Comparison of ENCODE assay signal across 18 cellular contexts in the genomic region with DNA sequence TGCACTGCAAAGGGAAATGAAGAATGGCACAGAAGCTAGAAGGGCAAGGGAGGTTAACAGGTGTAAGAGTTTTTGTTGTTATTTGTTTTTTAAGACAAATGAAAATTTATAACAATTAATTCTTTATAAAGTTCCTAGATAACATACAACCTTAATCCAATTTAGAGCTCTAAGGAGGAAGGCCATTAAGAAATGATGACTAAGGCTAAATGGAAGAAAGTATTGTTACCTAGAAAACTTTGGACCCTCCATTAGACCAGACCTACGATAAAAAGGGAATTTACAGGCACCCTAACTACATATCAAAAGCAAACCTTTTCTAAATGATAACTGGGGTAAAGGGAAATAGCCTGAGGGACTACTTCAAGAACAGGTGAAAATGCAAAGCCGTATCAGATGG.
A peak's percentile ranks its signal among the peaks of the same experiment; 100 is the strongest.
DNase-seq lines count a peak whose midpoint lies in the region; ATAC-seq, FAIRE-seq and TF ChIP-seq lines count a peak whose summit lies in the region.
"Had no signal": no experiment of that assay in that cellular context is flagged by ENCODE, and none has a peak within 500 bp of the region (broad histone marks: within the 10 kb centered on the region; RNA-seq: fewer than 3 reads in every experiment).

No MANE protein-coding gene starts in this region.

- no peak overlapping the region for H2BK120ac ChIP-seq in IMR-90 (ENCODE audit: low read depth, low read length)

- H3K36me3 ChIP-seq in IMR-90 (ENCODE audit: control insufficient read depth, insufficient read depth, low read length): no peaks in the 10 kb centered on the region
- H3K36me3 ChIP-seq in small intestine (ENCODE audit: control insufficient read depth in 2 of 2, insufficient read depth in 2 of 2, low read length in 2 of 2): no peaks in the 10 kb centered on the region
- H3K36me3 ChIP-seq: BLaER1 treated with 17β-estradiol and CSF1 and Interleukin-3, amounts not matched to agents 10 nM and 100 nM had no signal

- DNase-seq in A549 (ENCODE audit: low read depth in 1 of 2, low spot score in 1 of 2) (no peak), IMR-90 (no peak), small intestine (peak; percentile 39), NCI-H2196 (lab: John Stamatoyannopoulos, UW; ENCODE audit: unreplicated experiment) (no peak)
- DNase-seq: 8988T; AML-193; Caco-2; Calu3; CD4-positive, alpha-beta T cell; CD8-positive, alpha-beta T cell; DMS79 treated with DMSO at 0.1 percent for 48 hours; GF-D8 had no signal

- no TSS peak for BruUV-seq in IMR-90 (replicated peaks; lab: Mats Ljungman, UMichigan)

- H3K4me3 ChIP-seq in A549 (no peak overlapping the region), IMR-90 (ENCODE audit: insufficient read depth, low read depth, low read length) (no peak overlapping the region), small intestine (ENCODE audit: low read depth in 1 of 2, low read length in 2 of 2) (no peak overlapping the region)
- H3K4me3 ChIP-seq: BLaER1 treated with 17β-estradiol and CSF1 and Interleukin-3, amounts not matched to agents 10 nM and 100 nM had no signal

- no peak overlapping the region for H2AK9ac ChIP-seq in IMR-90 (replicated peaks; ENCODE audit: low read depth, low read length, poor library complexity)

- no peaks in the 10 kb centered on the region for H3K9me3 ChIP-seq in A549
- no peaks in the 10 kb centered on the region for H3K9me3 ChIP-seq in IMR-90 (ENCODE audit: control insufficient read depth, insufficient read depth, low read length)
- no peaks in the 10 kb centered on the region for H3K9me3 ChIP-seq in small intestine (ENCODE audit: control insufficient read depth, low read depth)
- H3K9me3 ChIP-seq: BLaER1 treated with 17β-estradiol and CSF1 and Interleukin-3, amounts not matched to agents 10 nM and 100 nM; Caco-2 had no signal

- H3K4ac ChIP-seq in IMR-90 (ENCODE audit: low read depth, low read length): no peak overlapping the region

- POLR2A ChIA-PET in A549 (lab: Yijun Ruan, JAX) (no interaction called here), IMR-90 (lab: Charles Lee; ENCODE audit: unreplicated experiment) (no interaction called here)

- no peak overlapping the region for H3K14ac ChIP-seq in IMR-90 (replicated peaks; ENCODE audit: low read depth, low read length)

- H3K9ac ChIP-seq in IMR-90 (ENCODE audit: low read depth, low read length): no peak overlapping the region
- H3K9ac ChIP-seq: BLaER1 treated with 17β-estradiol and CSF1 and Interleukin-3, amounts not matched to agents 10 nM and 100 nM had no signal

- H2AFZ ChIP-seq in IMR-90 (replicated peaks; ENCODE audit: low read length, poor library complexity): no peak overlapping the region

- H3K27ac ChIP-seq in A549: no peak overlapping the region
- H3K27ac ChIP-seq in IMR-90 (ENCODE audit: insufficient read depth, low read length): no peak overlapping the region
- no peak overlapping the region for H3K27ac ChIP-seq in small intestine (ENCODE audit: low read depth in 1 of 2, low read length in 1 of 2)
- H3K27ac ChIP-seq: BLaER1 treated with 17β-estradiol and CSF1 and Interleukin-3, amounts not matched to agents 10 nM and 100 nM; C4-2B had no signal

- no peak for TF ChIP-seq EP300 in A549 (IDR thresholded peaks at IDR 0.05)

- TF ChIP-seq POLR2A in A549 (IDR thresholded peaks at IDR 0.05; ENCODE audit: low read length) (no peak), IMR-90 (IDR thresholded peaks at IDR 0.05; ENCODE audit: low read depth, low read length) (no peak)

- H4K20me1 ChIP-seq in IMR-90 (ENCODE audit: insufficient read depth, low read length): no peaks in the 10 kb centered on the region
- H4K20me1 ChIP-seq: BLaER1 treated with 17β-estradiol and CSF1 and Interleukin-3, amounts not matched to agents 10 nM and 100 nM had no signal

- H3K18ac ChIP-seq in IMR-90 (ENCODE audit: low read depth, low read length): no peak overlapping the region

- no peak for FAIRE-seq in A549 (lab: Jason Lieb, UNC)
- no peak for FAIRE-seq in small intestine (lab: Jason Lieb, UNC)
- FAIRE-seq: A204.1, G401.6, GM12891 had no signal

- in situ Hi-C loops in IMR-90 (cut with MboI; ENCODE audit: low sequenced_read_pairs): no loop called here

- H2AK5ac ChIP-seq in IMR-90 (ENCODE audit: low read depth, low read length): no peak overlapping the region

- peaks cover 19 to 23% of the 10 kb centered on the region in 2 experiments for H3K79me1 ChIP-seq in IMR-90 (ENCODE audit: low read depth in 1 of 2, low read length in 2 of 2)

- TF ChIP-seq CTCF in A549 (IDR thresholded peaks at IDR 0.05) (no peak), IMR-90 (conservative IDR thresholded peaks at IDR 0.05; ENCODE audit: low read depth, low read length) (no peak)

- no peak overlapping the region for H3K23ac ChIP-seq in IMR-90 (ENCODE audit: low read depth, low read length)

- H2BK15ac ChIP-seq in IMR-90 (ENCODE audit: low read depth, low read length): no peak overlapping the region

- ATAC-seq in A549 (no peak), IMR-90 (ENCODE audit: low read depth) (no peak), HG03196 (IDR thresholded peaks at IDR 0.05; ENCODE audit: unreplicated experiment) (no peak)
- ATAC-seq: CD8-positive, alpha-beta T cell had no signal

- no peak for TF ChIP-seq RAD21 in A549 (conservative IDR thresholded peaks at IDR 0.05 in 1 of 2, IDR thresholded peaks at IDR 0.05 in 1 of 2)
- TF ChIP-seq RAD21 in IMR-90 (IDR thresholded peaks at IDR 0.05; ENCODE audit: low read length): no peak

- H3K27me3 ChIP-seq in IMR-90 (ENCODE audit: control insufficient read depth, insufficient read depth, low read length): no peaks in the 10 kb centered on the region
- no peaks in the 10 kb centered on the region for H3K27me3 ChIP-seq in small intestine (ENCODE audit: control insufficient read depth in 2 of 2, insufficient read depth in 2 of 2, low read length in 2 of 2)
- H3K27me3 ChIP-seq: BLaER1 treated with 17β-estradiol and CSF1 and Interleukin-3, amounts not matched to agents 10 nM and 100 nM had no signal

- H4K91ac ChIP-seq in IMR-90 (ENCODE audit: insufficient read depth, low read depth, low read length): no peak overlapping the region

- dilution Hi-C loops in IMR-90 (cut with HindIII; ENCODE audit: low sequenced_read_pairs, unreplicated experiment): no loop called here

- H3K56ac ChIP-seq in IMR-90 (ENCODE audit: extremely low read depth, insufficient read depth, low read length): no peak overlapping the region

- H3K9me1 ChIP-seq in IMR-90 (ENCODE audit: insufficient read depth, low read length): no peaks in the 10 kb centered on the region

- H4K5ac ChIP-seq in IMR-90 (ENCODE audit: low read depth, low read length): no peak overlapping the region

- no peaks in the 10 kb centered on the region for H3K4me1 ChIP-seq in A549
- no peaks in the 10 kb centered on the region for H3K4me1 ChIP-seq in IMR-90 (ENCODE audit: control insufficient read depth, insufficient read depth, low read length)
- H3K4me1 ChIP-seq in small intestine (ENCODE audit: control insufficient read depth in 2 of 2, insufficient read depth in 1 of 2, low read depth in 1 of 2, low read length in 1 of 2): no peaks in the 10 kb centered on the region
- H3K4me1 ChIP-seq: BLaER1 treated with 17β-estradiol and CSF1 and Interleukin-3, amounts not matched to agents 10 nM and 100 nM; Caco-2 had no signal

- H4K8ac ChIP-seq in IMR-90 (ENCODE audit: low read depth in 2 of 2, low read length in 2 of 2): no peak overlapping the region

- intact Hi-C loops in IMR-90 (cut with micrococcal nuclease): no loop called here

- H3K4me2 ChIP-seq in A549 (no peak overlapping the region), IMR-90 (ENCODE audit: low read depth, low read length) (no peak overlapping the region)
- H3K4me2 ChIP-seq: BLaER1 treated with 17β-estradiol and CSF1 and Interleukin-3, amounts not matched to agents 10 nM and 100 nM had no signal

- WGBS in A549 (ENCODE audit: missing lambda C conversion rate): 55% methylated on average over 2 of the region's 2 CpGs
- no CpG with 5 or more reads among the region's 2 CpGs for WGBS in IMR-90 (ENCODE audit: extremely low coverage in 2 of 2, insufficient read length in 1 of 2), 2 experiments
- WGBS in small intestine, 3 donors: 6 to 65% (median 38%) methylated on average over 2 of the region's 2 CpGs

- no peak overlapping the region for H2BK5ac ChIP-seq in IMR-90 (ENCODE audit: low read depth, low read length, poor library complexity, severe bottlenecking)

- CTCF ChIA-PET in A549 (lab: Yijun Ruan, JAX): no interaction called here
- CTCF ChIA-PET in IMR-90 (lab: Yijun Ruan, JAX): interaction anchor here (0.6 kb wide), 1 partner anchor 418 kb away, joined by 3 read pairs; no protein-coding TSS in a partner anchor

- H2BK20ac ChIP-seq in IMR-90 (ENCODE audit: low read depth, low read length): no peak overlapping the region

TF ChIP-seq in A549, 52 proteins besides CTCF, POLR2A, EP300 and RAD21:
- TF ChIP-seq MAFK (IDR thresholded peaks at IDR 0.05; ENCODE audit: partially characterized antibody): peak; percentile 56
- no peak for TF ChIP-seq CBX2 (IDR thresholded peaks at IDR 0.05; ENCODE audit: borderline replicate concordance, low read depth)

TF ChIP-seq in IMR-90, 13 proteins besides CTCF, POLR2A, EP300 and RAD21:
- TF ChIP-seq CHD1 (IDR thresholded peaks at IDR 0.05; ENCODE audit: low read depth, low read length): no peak
- peak; percentile 83 for TF ChIP-seq MAFK (IDR thresholded peaks at IDR 0.05; ENCODE audit: low read depth, low read length)
- TF ChIP-seq CEBPB (IDR thresholded peaks at IDR 0.05; ENCODE audit: low read depth, low read length): no peak
- TF ChIP-seq MAZ (IDR thresholded peaks at IDR 0.05; ENCODE audit: borderline replicate concordance, low read depth, low read length): no peak
TF ChIP-seq in IMR-90: peak in this region for 1.
